ENCODE assay signal across 14 cellular contexts in the genomic region with DNA sequence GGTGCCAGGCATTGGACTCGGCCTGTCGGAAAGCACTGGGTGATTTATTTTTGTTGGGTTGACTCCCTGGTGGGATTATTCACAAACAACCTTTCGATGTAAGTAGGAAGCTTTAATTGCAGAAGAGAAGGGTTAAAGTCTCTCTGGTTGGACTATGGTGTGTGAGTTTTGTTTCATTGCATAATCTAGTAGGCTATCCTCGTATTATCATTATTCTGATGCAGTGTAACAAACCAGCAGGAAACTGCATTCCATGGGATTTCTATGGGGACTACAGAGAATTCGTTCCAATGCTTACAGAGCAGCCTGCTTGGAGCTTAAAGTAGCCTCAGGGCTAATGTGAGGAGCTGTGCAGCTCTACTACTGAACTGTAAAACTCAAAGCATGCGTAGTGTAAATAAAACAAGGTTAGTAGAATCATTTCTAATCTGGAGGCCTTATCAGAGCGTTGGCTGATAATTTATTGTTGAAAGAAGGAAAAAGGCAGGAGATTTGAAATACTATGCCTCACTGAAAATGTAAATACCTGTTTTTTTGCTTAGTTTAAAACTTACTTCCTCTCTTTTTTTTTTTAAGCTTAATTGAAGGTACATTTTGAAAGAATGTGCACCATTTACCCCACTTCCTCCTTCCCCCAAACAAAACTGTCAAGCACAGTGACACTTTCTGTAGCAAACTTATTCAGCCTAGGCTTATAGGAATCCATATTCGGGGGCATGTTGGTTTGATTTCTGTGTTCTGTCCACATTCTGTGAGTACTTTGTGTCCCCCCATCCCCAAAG.
DNase-seq lines count a peak whose midpoint lies in the region.
"Had no signal": no experiment of that assay in that cellular context is flagged by ENCODE, and none has a peak within 500 bp of the region (broad histone marks: within the 10 kb centered on the region; RNA-seq: fewer than 3 reads in every experiment).

No MANE protein-coding gene starts in this region.

- H3K4me1 ChIP-seq in mesodermal cell (ENCODE audit: control insufficient read depth, insufficient read depth, low read length, poor library complexity, severe bottlenecking), result peaks cover 15% of the 10 kb centered on the region
- H3K4me1 ChIP-seq: esophagus muscularis mucosa had no signal

- in situ Hi-C loops in ACHN (cut with HindIII; ENCODE audit: low pct_ligation_motif_present, low pct_unique_long_range_greater_than_20kb, low sequenced_read_pairs), result no loop called here

- no peaks in the 10 kb centered on the region for H3K4me1 Mint-ChIP-seq in immature natural killer cell

- no peaks in the 10 kb centered on the region for H3K36me3 ChIP-seq in mesodermal cell (ENCODE audit: control insufficient read depth, insufficient read depth, low read length)
- H3K36me3 ChIP-seq: esophagus muscularis mucosa had no signal

- no peak overlapping the region for H3K27ac Mint-ChIP-seq in immature natural killer cell
- H3K27ac Mint-ChIP-seq: T-helper 2 cell treated with Interferon-gamma antibody and Interleukin-4, amounts not matched to agents 5 μg/mL and 100 μg/mL, for 36 hours had no signal

- H3K36me3 Mint-ChIP-seq in immature natural killer cell, result no peaks in the 10 kb centered on the region

- no peak overlapping the region for H3K4me3 ChIP-seq in mesodermal cell (ENCODE audit: extremely low read depth, insufficient read depth, low read length, poor library complexity, severe bottlenecking)
- H3K4me3 ChIP-seq: esophagus muscularis mucosa had no signal

- H3K27ac ChIP-seq in mesodermal cell (ENCODE audit: low read depth, low read length, severe bottlenecking), result peak overlapping the region; percentile 25
- H3K27ac ChIP-seq: C4-2B, esophagus muscularis mucosa had no signal

- no peak overlapping the region for H3K4me3 Mint-ChIP-seq in immature natural killer cell
- H3K4me3 Mint-ChIP-seq: T-helper 2 cell treated with Interferon-gamma antibody and Interleukin-4, amounts not matched to agents 5 μg/mL and 100 μg/mL, for 36 hours had no signal

- WGBS in mesodermal cell (ENCODE audit: insufficient coverage in 2 of 2), 2 experiments, result 58 to 60% methylated on average over 4 to 5 of the region's 8 CpGs

- H3K27me3 Mint-ChIP-seq in immature natural killer cell (ENCODE audit: low read depth in 3 of 3), result no peaks in the 10 kb centered on the region

- peaks cover 0 to 38% (median 4%) of the 10 kb centered on the region in 6 donors for H3K9me3 Mint-ChIP-seq in immature natural killer cell

- DNase-seq in Daoy (ENCODE audit: low read depth) (peak; percentile 28), NCI-H2081 (lab: John Stamatoyannopoulos, UW) (peak; percentile 23 to 58), cerebellum (ENCODE audit: low spot score) (peak; percentile 2), COLO829 (ENCODE audit: low spot score) (no peak), immature natural killer cell (no peak), NCI-H2196 (lab: John Stamatoyannopoulos, UW; ENCODE audit: unreplicated experiment) (no peak), ACHN (no peak)
- DNase-seq: activated CD8-positive, alpha-beta memory T cell treated with anti-CD3 and anti-CD28 coated beads, Interleukin-2, amount 50 U/mL, for 4 hours; NCI-H82; stimulated activated CD4-positive, alpha-beta T cell treated with anti-CD3 and anti-CD28 coated beads, Interleukin-4, amount 100 ng/mL, for 24 hours had no signal

- H3K9me3 ChIP-seq in mesodermal cell (ENCODE audit: control insufficient read depth, low read length), result no peaks in the 10 kb centered on the region
- H3K9me3 ChIP-seq: esophagus muscularis mucosa had no signal

Comparison
In these comparisons a context has a peak if more than half of its experiments do, and no peak if none do; other contexts are left out.
1. DNase-seq: peak in Daoy (single experiment), NCI-H2081 (2 of 2) and cerebellum (single experiment); none in COLO829 (single experiment), immature natural killer cell (0 of 3), NCI-H2196 (single experiment) and ACHN (single experiment).